Comparison of ENCODE assay signal across 9 cellular contexts in the genomic region with DNA sequence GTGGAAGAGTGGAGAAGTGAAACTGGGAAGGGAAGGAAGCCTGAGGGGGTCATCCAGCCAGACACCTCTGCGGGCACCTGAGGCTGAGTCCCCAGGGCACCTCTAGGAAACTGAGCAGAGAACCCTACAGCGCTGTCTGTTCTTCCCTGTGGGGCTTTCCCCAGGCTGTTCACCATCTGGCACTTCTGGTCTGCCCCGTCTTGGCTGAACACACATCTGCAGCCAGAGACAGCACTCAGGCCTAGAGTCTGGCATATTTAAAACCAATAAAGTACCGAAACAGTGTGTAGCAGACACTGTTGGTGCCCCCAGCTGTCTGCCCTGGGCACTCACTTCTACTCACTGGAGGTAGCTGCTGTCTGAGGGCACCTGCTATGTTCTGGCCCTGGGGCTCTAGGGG. TPM values are rescaled to one million over a fixed set of nuclear protein-coding genes. Genes with fewer than 3 reads are reported as not detected.
A peak's percentile ranks its signal among the peaks of the same experiment; 100 is the strongest.
DNase-seq lines count a peak whose midpoint lies in the region; ATAC-seq and TF ChIP-seq lines count a peak whose summit lies in the region.
"Had no signal": no experiment of that assay in that cellular context is flagged by ENCODE, and none has a peak within 500 bp of the region (broad histone marks: within the 10 kb centered on the region; RNA-seq: fewer than 3 reads in every experiment).

No MANE protein-coding gene starts in this region.

- peaks cover 3% of the 10 kb centered on the region for H3K36me3 Mint-ChIP-seq in activated naive CD8-positive, alpha-beta T cell treated with anti-CD3 and anti-CD28 coated beads, Interleukin-2, amount 50 U/mL, for 24 hours (ENCODE audit: low read depth)
- H3K36me3 Mint-ChIP-seq in activated naive CD8-positive, alpha-beta T cell treated with anti-CD3 and anti-CD28 coated beads for 36 hours: peaks cover 9% of the 10 kb centered on the region
- H3K36me3 Mint-ChIP-seq in stimulated activated naive CD8-positive, alpha-beta T cell treated with anti-CD3 and anti-CD28 coated beads, Interleukin-15, Interleukin-2, amounts not matched to agents 100 ng/mL and 50 ng/mL, for 24 hours (ENCODE audit: low read depth): no peaks in the 10 kb centered on the region

- peaks cover 0 to 4% (median 0%) of the 10 kb centered on the region in 4 donors for H3K9me3 ChIP-seq in esophagus muscularis mucosa

- H3K4me3 ChIP-seq in esophagus muscularis mucosa: no peak overlapping the region

- WGBS in esophagus muscularis mucosa: 84% methylated on average over 4 of the region's 4 CpGs

- H3K4me1 ChIP-seq in esophagus muscularis mucosa: no peaks in the 10 kb centered on the region

- no peak overlapping the region for H3K27ac ChIP-seq in esophagus muscularis mucosa (replicated peaks in 1 of 4)

- peaks cover 3% of the 10 kb centered on the region for H3K27me3 Mint-ChIP-seq in activated naive CD8-positive, alpha-beta T cell treated with anti-CD3 and anti-CD28 coated beads, Interleukin-2, amount 50 U/mL, for 24 hours
- H3K27me3 Mint-ChIP-seq in activated naive CD8-positive, alpha-beta T cell treated with anti-CD3 and anti-CD28 coated beads for 36 hours: no peaks in the 10 kb centered on the region
- H3K27me3 Mint-ChIP-seq in stimulated activated naive CD8-positive, alpha-beta T cell treated with anti-CD3 and anti-CD28 coated beads, Interleukin-15, Interleukin-2, amounts not matched to agents 100 ng/mL and 50 ng/mL, for 24 hours: no peaks in the 10 kb centered on the region

- H3K27me3 ChIP-seq in esophagus muscularis mucosa: peaks cover 0 to 3% (median 0%) of the 10 kb centered on the region in 4 donors

- intact Hi-C loops in esophagus muscularis mucosa (cut with DNase I): loop anchor here (10.0 kb wide), 1 partner anchor 1247 kb away; no protein-coding TSS in a partner anchor

- no peak overlapping the region for H3K4me3 Mint-ChIP-seq in activated naive CD8-positive, alpha-beta T cell treated with anti-CD3 and anti-CD28 coated beads, Interleukin-2, amount 50 U/mL, for 24 hours
- H3K4me3 Mint-ChIP-seq in activated naive CD8-positive, alpha-beta T cell treated with anti-CD3 and anti-CD28 coated beads for 36 hours: no peak overlapping the region
- H3K4me3 Mint-ChIP-seq in stimulated activated naive CD8-positive, alpha-beta T cell treated with anti-CD3 and anti-CD28 coated beads, Interleukin-15, Interleukin-2, amounts not matched to agents 100 ng/mL and 50 ng/mL, for 24 hours: no peak overlapping the region

- ATAC-seq in activated naive CD8-positive, alpha-beta T cell treated with anti-CD3 and anti-CD28 coated beads, Interleukin-2, amount 50 U/mL, for 24 hours: peak; percentile 53
- ATAC-seq in HG02798 (IDR thresholded peaks at IDR 0.05; ENCODE audit: poor library complexity, unreplicated experiment): peak; percentile 93

- no peak for DNase-seq in activated naive CD8-positive, alpha-beta T cell treated with anti-CD3 and anti-CD28 coated beads, Interleukin-2, amount 50 U/mL, for 24 hours
- no peak for DNase-seq in activated naive CD8-positive, alpha-beta T cell treated with anti-CD3 and anti-CD28 coated beads for 36 hours
- DNase-seq in NCI-H1694 (lab: John Stamatoyannopoulos, UW) (peak; percentile 76), GDM1 (lab: John Stamatoyannopoulos, UW) (no peak), hepatic stellate cell (ENCODE audit: low spot score) (no peak), esophagus muscularis mucosa (ENCODE audit: extremely low spot score) (no peak)
- DNase-seq: activated naive CD4-positive, alpha-beta T cell had no signal

- TF ChIP-seq POLR2A in esophagus muscularis mucosa (IDR thresholded peaks at IDR 0.05; ENCODE audit: low read depth): no peak

- H3K9me3 Mint-ChIP-seq in activated naive CD8-positive, alpha-beta T cell treated with anti-CD3 and anti-CD28 coated beads, Interleukin-2, amount 50 U/mL, for 24 hours: peaks cover 4% of the 10 kb centered on the region
- peaks cover 6% of the 10 kb centered on the region for H3K9me3 Mint-ChIP-seq in activated naive CD8-positive, alpha-beta T cell treated with anti-CD3 and anti-CD28 coated beads for 36 hours
- peaks cover 5% of the 10 kb centered on the region for H3K9me3 Mint-ChIP-seq in stimulated activated naive CD8-positive, alpha-beta T cell treated with anti-CD3 and anti-CD28 coated beads, Interleukin-15, Interleukin-2, amounts not matched to agents 100 ng/mL and 50 ng/mL, for 24 hours

- H3K4me1 Mint-ChIP-seq in activated naive CD8-positive, alpha-beta T cell treated with anti-CD3 and anti-CD28 coated beads, Interleukin-2, amount 50 U/mL, for 24 hours: peaks cover 18% of the 10 kb centered on the region
- peaks cover 7% of the 10 kb centered on the region for H3K4me1 Mint-ChIP-seq in activated naive CD8-positive, alpha-beta T cell treated with anti-CD3 and anti-CD28 coated beads for 36 hours
- H3K4me1 Mint-ChIP-seq in stimulated activated naive CD8-positive, alpha-beta T cell treated with anti-CD3 and anti-CD28 coated beads, Interleukin-15, Interleukin-2, amounts not matched to agents 100 ng/mL and 50 ng/mL, for 24 hours (ENCODE audit: low read depth): peaks cover 19% of the 10 kb centered on the region

- no peak overlapping the region for H3K27ac Mint-ChIP-seq in activated naive CD8-positive, alpha-beta T cell treated with anti-CD3 and anti-CD28 coated beads, Interleukin-2, amount 50 U/mL, for 24 hours
- H3K27ac Mint-ChIP-seq in activated naive CD8-positive, alpha-beta T cell treated with anti-CD3 and anti-CD28 coated beads for 36 hours: no peak overlapping the region
- peak overlapping the region; percentile 8 for H3K27ac Mint-ChIP-seq in stimulated activated naive CD8-positive, alpha-beta T cell treated with anti-CD3 and anti-CD28 coated beads, Interleukin-15, Interleukin-2, amounts not matched to agents 100 ng/mL and 50 ng/mL, for 24 hours

- TF ChIP-seq CTCF in esophagus muscularis mucosa (IDR thresholded peaks at IDR 0.05): no peak

- TF ChIP-seq EP300 in esophagus muscularis mucosa (IDR thresholded peaks at IDR 0.05): no peak

- H3K36me3 ChIP-seq in esophagus muscularis mucosa: no peaks in the 10 kb centered on the region

RNA-seq across cellular contexts. Expression of a gene that starts 9.4 kb away (rescaled TPM):
- total RNA-seq in activated naive CD8-positive, alpha-beta T cell treated with anti-CD3 and anti-CD28 coated beads for 36 hours: 10 to 100 TPM; 30.4 to 30.8 TPM
- 10 to 100 TPM; 33.6 to 45.2 (median 39.3) TPM for total RNA-seq in esophagus muscularis mucosa
